14 cellular contexts compared by ENCODE assay signal in genomic region chr12:104510145-104510872, GRCh38. TPM values are rescaled to one million over a fixed set of nuclear protein-coding genes. Genes with fewer than 3 reads are reported as not detected.
A peak's percentile ranks its signal among the peaks of the same experiment; 100 is the strongest.
DNase-seq lines count a peak whose midpoint lies in the region; TF ChIP-seq lines count a peak whose summit lies in the region.
"Had no signal": no experiment of that assay in that cellular context is flagged by ENCODE, and none has a peak within 500 bp of the region (broad histone marks: within the 10 kb centered on the region; RNA-seq: fewer than 3 reads in every experiment).

No MANE protein-coding gene starts in this region.

- peaks cover 0 to 3% (median 0%) of the 10 kb centered on the region in 8 donors for H3K9me3 Mint-ChIP-seq in CD4-positive, alpha-beta memory T cell
- H3K9me3 Mint-ChIP-seq in T-helper 2 cell treated with Interferon-gamma antibody and Interleukin-4, amounts not matched to agents 5 μg/mL and 100 μg/mL, for 36 hours: peaks cover 4% of the 10 kb centered on the region
- no peaks in the 10 kb centered on the region for H3K9me3 Mint-ChIP-seq in immature natural killer cell
- no peaks in the 10 kb centered on the region for H3K9me3 Mint-ChIP-seq in neural progenitor cell
- peaks cover 14% of the 10 kb centered on the region for H3K9me3 Mint-ChIP-seq in HFFc6

- intact Hi-C loops in CD4-positive, alpha-beta memory T cell (cut with micrococcal nuclease): loop anchor here (2.0 kb wide), 1 partner anchor 16 kb away; no protein-coding TSS in a partner anchor

- H3K27ac Mint-ChIP-seq in CD4-positive, alpha-beta memory T cell: peak overlapping the region; percentile 9 to 82 (median 15)
- H3K27ac Mint-ChIP-seq in T-helper 2 cell treated with Interferon-gamma antibody and Interleukin-4, amounts not matched to agents 5 μg/mL and 100 μg/mL, for 36 hours: peak overlapping the region; percentile 49
- H3K27ac Mint-ChIP-seq in immature natural killer cell (peak overlapping the region; percentile 67 to 85 (median 74)), neural progenitor cell (no peak overlapping the region), HFFc6 (no peak overlapping the region)

- H3K9me3 ChIP-seq in BLaER1 (peaks cover 31% of the 10 kb centered on the region), neural progenitor cell (ENCODE audit: low read depth) (no peaks in the 10 kb centered on the region)
- H3K9me3 ChIP-seq in CD4-positive, alpha-beta memory T cell (ENCODE audit: control insufficient read depth in 1 of 2, low read length in 2 of 2): no peaks in the 10 kb centered on the region
- H3K9me3 ChIP-seq: breast epithelium, MG63 had no signal

- H3K4me3 ChIP-seq in BLaER1 (no peak overlapping the region), neural progenitor cell (no peak overlapping the region)
- no peak overlapping the region for H3K4me3 ChIP-seq in CD4-positive, alpha-beta memory T cell (ENCODE audit: low read length in 2 of 2)
- H3K4me3 ChIP-seq: breast epithelium, MG63 had no signal

- H3K9ac ChIP-seq in BLaER1 (no peak overlapping the region), neural progenitor cell (no peak overlapping the region)

- no peaks in the 10 kb centered on the region for H3K27me3 Mint-ChIP-seq in CD4-positive, alpha-beta memory T cell
- H3K27me3 Mint-ChIP-seq in T-helper 2 cell treated with Interferon-gamma antibody and Interleukin-4, amounts not matched to agents 5 μg/mL and 100 μg/mL, for 36 hours (ENCODE audit: low read depth): no peaks in the 10 kb centered on the region
- H3K27me3 Mint-ChIP-seq in immature natural killer cell (ENCODE audit: low read depth in 3 of 3) (peaks cover 3 to 6% (median 4%) of the 10 kb centered on the region in 3 donors), neural progenitor cell (ENCODE audit: insufficient read depth, low read depth) (no peaks in the 10 kb centered on the region), HFFc6 (ENCODE audit: insufficient read depth) (peaks cover 10% of the 10 kb centered on the region)

- CTCF ChIA-PET in CD4-positive, alpha-beta memory T cell (lab: Charles Lee; ENCODE audit: partially characterized antibody): no interaction called here

- no peak for DNase-seq in CD4-positive, alpha-beta memory T cell
- no peak for DNase-seq in T-helper 2 cell treated with Interferon-gamma antibody and Interleukin-4, amounts not matched to agents 5 μg/mL and 100 μg/mL, for 36 hours (ENCODE audit: low spot score)
- DNase-seq in immature natural killer cell (peak in 2 of 3 donors; percentile 24 to 28), neural progenitor cell (ENCODE audit: low spot score) (no peak), HFFc6 (no peak), NCI-H446 (lab: John Stamatoyannopoulos, UW) (no peak)
- DNase-seq: activated gamma-delta T cell treated with Interleukin-2 at 50 U/mL for 16 hours; AML-193; MG63; NCI-H1694; stimulated activated CD4-positive, alpha-beta T cell treated with anti-CD3 and anti-CD28 coated beads, Interleukin-4, amount 100 ng/mL, for 4 hours; T-helper 9 cell had no signal

- H3K4me1 Mint-ChIP-seq in CD4-positive, alpha-beta memory T cell: peaks cover 58 to 90% (median 75%) of the 10 kb centered on the region in 4 donors
- peaks cover 65% of the 10 kb centered on the region for H3K4me1 Mint-ChIP-seq in T-helper 2 cell treated with Interferon-gamma antibody and Interleukin-4, amounts not matched to agents 5 μg/mL and 100 μg/mL, for 36 hours (ENCODE audit: low read depth)
- H3K4me1 Mint-ChIP-seq in immature natural killer cell (peaks cover 89 to 94% of the 10 kb centered on the region in 2 donors), neural progenitor cell (peaks cover 27% of the 10 kb centered on the region), HFFc6 (ENCODE audit: low read depth) (peaks cover 14% of the 10 kb centered on the region; the same call in 1 of the 2 replicates)

- H3K36me3 ChIP-seq in BLaER1 (peaks cover 35% of the 10 kb centered on the region), neural progenitor cell (no peaks in the 10 kb centered on the region)
- H3K36me3 ChIP-seq in CD4-positive, alpha-beta memory T cell (ENCODE audit: insufficient read depth, low read length): no peaks in the 10 kb centered on the region
- H3K36me3 ChIP-seq: breast epithelium, MG63 had no signal

- H4K20me1 ChIP-seq in BLaER1: peaks cover 81% of the 10 kb centered on the region
- peaks cover 26% of the 10 kb centered on the region for H4K20me1 ChIP-seq in neural progenitor cell (ENCODE audit: low read depth)

- POLR2A ChIA-PET in CD4-positive, alpha-beta memory T cell (lab: Charles Lee; ENCODE audit: partially characterized antibody): interaction anchor here (1.6 kb wide), 1 partner anchor 53 kb away, joined by 4 read pairs; no protein-coding TSS in a partner anchor

- peak overlapping the region in 6 of 8 donors; percentile 4 to 54 (median 42) for H3K4me3 Mint-ChIP-seq in CD4-positive, alpha-beta memory T cell
- H3K4me3 Mint-ChIP-seq in T-helper 2 cell treated with Interferon-gamma antibody and Interleukin-4, amounts not matched to agents 5 μg/mL and 100 μg/mL, for 36 hours: peak overlapping the region; percentile 4
- peak overlapping the region; percentile 20 to 56 (median 46) for H3K4me3 Mint-ChIP-seq in immature natural killer cell
- no peak overlapping the region for H3K4me3 Mint-ChIP-seq in neural progenitor cell
- H3K4me3 Mint-ChIP-seq in HFFc6: no peak overlapping the region

- no peaks in the 10 kb centered on the region for H3F3A ChIP-seq in neural progenitor cell (ENCODE audit: low read depth)

- H3K27me3 ChIP-seq in BLaER1: no peaks in the 10 kb centered on the region
- H3K27me3 ChIP-seq in CD4-positive, alpha-beta memory T cell (ENCODE audit: insufficient read depth, low read length): no peaks in the 10 kb centered on the region
- H3K27me3 ChIP-seq in neural progenitor cell: no peaks in the 10 kb centered on the region
- H3K27me3 ChIP-seq: breast epithelium, MG63 had no signal

- H3K27ac ChIP-seq in BLaER1 (no peak overlapping the region), neural progenitor cell (no peak overlapping the region)
- H3K27ac ChIP-seq in CD4-positive, alpha-beta memory T cell (ENCODE audit: low read depth, low read length): no peak overlapping the region
- H3K27ac ChIP-seq: breast epithelium had no signal

- H3K4me2 ChIP-seq in BLaER1: peak overlapping the region; percentile 45
- no peak overlapping the region for H3K4me2 ChIP-seq in neural progenitor cell

- TF ChIP-seq CTCF in neural progenitor cell (IDR thresholded peaks at IDR 0.05) (no peak), HFFc6 (IDR thresholded peaks at IDR 0.05) (no peak)

- H3K4me1 ChIP-seq in BLaER1: peaks cover 82% of the 10 kb centered on the region
- peaks cover 66% of the 10 kb centered on the region for H3K4me1 ChIP-seq in CD4-positive, alpha-beta memory T cell (ENCODE audit: insufficient read depth, low read length)
- H3K4me1 ChIP-seq in neural progenitor cell: peaks cover 20% of the 10 kb centered on the region
- H3K4me1 ChIP-seq: breast epithelium had no signal

- peaks cover 20% of the 10 kb centered on the region for H3K79me2 ChIP-seq in neural progenitor cell (ENCODE audit: low read depth)

- H3K36me3 Mint-ChIP-seq in CD4-positive, alpha-beta memory T cell: peaks cover 10 to 28% of the 10 kb centered on the region in 2 donors
- H3K36me3 Mint-ChIP-seq in T-helper 2 cell treated with Interferon-gamma antibody and Interleukin-4, amounts not matched to agents 5 μg/mL and 100 μg/mL, for 36 hours (ENCODE audit: low read depth): peaks cover 58% of the 10 kb centered on the region
- H3K36me3 Mint-ChIP-seq in immature natural killer cell: peaks cover 0 to 4% (median 0%) of the 10 kb centered on the region in 3 donors
- H3K36me3 Mint-ChIP-seq in neural progenitor cell: peaks cover 2% of the 10 kb centered on the region
- H3K36me3 Mint-ChIP-seq in HFFc6 (ENCODE audit: low read depth): peaks cover 11% of the 10 kb centered on the region; the same call in 1 of the 2 replicates

- no peak overlapping the region for H2AFZ ChIP-seq in neural progenitor cell (replicated peaks)

RNA-seq across cellular contexts. Expression of gene CHST11, which starts 53.6 kb away (rescaled TPM):
- total RNA-seq in CD4-positive, alpha-beta memory T cell: 10 to 100 TPM; 55.1 to 55.8 TPM
- polyA plus RNA-seq in CD4-positive, alpha-beta memory T cell: 10 to 100 TPM; 63.8 to 64.6 TPM
- polyA plus RNA-seq in immature natural killer cell: 10 to 100 TPM; 42.5 to 90.1 (median 78.4) TPM
- 7.7 and 10.2 TPM in 2 replicates for total RNA-seq in neural progenitor cell (ENCODE audit: low replicate concordance)
- total RNA-seq in HFFc6 (2021; fragmentation: NEBNext Ultra II Directional; extraction: Animal tissue kit (Norgen Biotek cat#: 25700)): 1 to 10 TPM; 2.4 to 4.3 (median 3.8) TPM

Comparison
In these comparisons a context has a peak if more than half of its experiments do, and no peak if none do; other contexts are left out.
1. DNase-seq: peak in immature natural killer cell (2 of 3); none in CD4-positive, alpha-beta memory T cell (0 of 5), T-helper 2 cell treated with Interferon-gamma antibody and Interleukin-4, amounts not matched to agents 5 μg/mL and 100 μg/mL, for 36 hours (single experiment), neural progenitor cell (single experiment), HFFc6 (single experiment) and NCI-H446 (0 of 2).
2. H3K27ac Mint-ChIP-seq: peak in CD4-positive, alpha-beta memory T cell (7 of 7), T-helper 2 cell treated with Interferon-gamma antibody and Interleukin-4, amounts not matched to agents 5 μg/mL and 100 μg/mL, for 36 hours (single experiment) and immature natural killer cell (6 of 6); none in neural progenitor cell (single experiment) and HFFc6 (single experiment).
3. H3K4me3 Mint-ChIP-seq: peak in CD4-positive, alpha-beta memory T cell (6 of 8), T-helper 2 cell treated with Interferon-gamma antibody and Interleukin-4, amounts not matched to agents 5 μg/mL and 100 μg/mL, for 36 hours (single experiment) and immature natural killer cell (5 of 5); none in neural progenitor cell (single experiment) and HFFc6 (single experiment).